21 cellular contexts compared by ENCODE assay signal in genomic region chr7:115637123-115637522, GRCh38.
DNase-seq lines count a peak whose midpoint lies in the region; ATAC-seq, FAIRE-seq and TF ChIP-seq lines count a peak whose summit lies in the region.
"Had no signal": no experiment of that assay in that cellular context is flagged by ENCODE, and none has a peak within 500 bp of the region (broad histone marks: within the 10 kb centered on the region; RNA-seq: fewer than 3 reads in every experiment).

No MANE protein-coding gene starts in this region.

- H3K4me3 ChIP-seq in A673 (ENCODE audit: low read depth, low read length, poor library complexity, severe bottlenecking) (no peak overlapping the region), HEK293 (ENCODE audit: low read depth, low read length) (no peak overlapping the region), GM12878 (no peak overlapping the region), lower lobe of right lung (no peak overlapping the region)
- H3K4me3 ChIP-seq: BLaER1, GM23338 had no signal

- peak; percentile 53 for DNase-seq in A673 (ENCODE audit: low spot score)
- peak; percentile 36 for DNase-seq in RKO (ENCODE audit: low spot score)
- no peak for DNase-seq in GM12878 (ENCODE audit: low read depth, low spot score)
- DNase-seq in immature natural killer cell, result no peak
- no peak for DNase-seq in GM20000 (ENCODE audit: low spot score)
- no peak for DNase-seq in NCI-H510A treated with DMSO at 0.1 percent for 48 hours (lab: John Stamatoyannopoulos, UW)
- DNase-seq in lower lobe of right lung, result no peak
- DNase-seq: Caco-2; CD4-positive, CD25-positive, alpha-beta regulatory T cell; CD8-positive, alpha-beta T cell; DMS153; DND-41; H9 had no signal

- H3K79me2 ChIP-seq in GM12878 (ENCODE audit: control insufficient read depth, insufficient read depth, low read length), result no peaks in the 10 kb centered on the region

- no peak overlapping the region for H3K27ac Mint-ChIP-seq in immature natural killer cell
- H3K27ac Mint-ChIP-seq: B cell; CD4-positive, CD25-positive, alpha-beta regulatory T cell; CD8-positive, alpha-beta T cell; GM23338; H9 had no signal

- in situ Hi-C loops in GM12878 (cut with MboI), result no loop called here

- CTCF ChIA-PET in A673 (lab: Charles Lee) (no interaction called here), HEK293 (lab: Yijun Ruan, JAX) (no interaction called here), GM12878 (lab: Yijun Ruan, JAX) (no interaction called here)

- BruUV-seq in A673 (replicated peaks; lab: Mats Ljungman, UMichigan) (no TSS peak), GM12878 (replicated peaks; lab: Mats Ljungman, UMichigan) (no TSS peak)

- no peaks in the 10 kb centered on the region for H3K4me1 ChIP-seq in A673 (ENCODE audit: insufficient read depth, low read length, poor library complexity, severe bottlenecking)
- peaks cover 16% of the 10 kb centered on the region for H3K4me1 ChIP-seq in HEK293 (ENCODE audit: control insufficient read depth, insufficient read depth, low read length)
- no peaks in the 10 kb centered on the region for H3K4me1 ChIP-seq in GM12878 (ENCODE audit: control insufficient read depth, insufficient read depth, low read length)
- peaks cover 5% of the 10 kb centered on the region for H3K4me1 ChIP-seq in lower lobe of right lung
- H3K4me1 ChIP-seq: BLaER1 had no signal

- intact Hi-C loops in A673 (cut with micrococcal nuclease; ENCODE audit: unreplicated experiment) (no loop called here), GM12878 (cut with micrococcal nuclease; ENCODE audit: unreplicated experiment) (no loop called here), lower lobe of right lung (cut with DNase I) (no loop called here)

- RAD21 ChIA-PET in GM12878 (lab: Charles Lee; ENCODE audit: unreplicated experiment), result no interaction called here

- H4K20me1 ChIP-seq in GM12878 (ENCODE audit: control insufficient read depth, insufficient read depth), result no peaks in the 10 kb centered on the region
- H4K20me1 ChIP-seq: BLaER1 had no signal

- TF ChIP-seq POLR2A in GM12878 (IDR thresholded peaks at IDR 0.05; ENCODE audit: low read depth, low read length), result no peak

- WGBS in GM12878 (ENCODE audit: insufficient coverage, insufficient replicate concordance, low lambda C conversion rate, missing lambda C conversion rate), result 41% methylated on average over 2 of the region's 2 CpGs

- peaks cover 2 to 8% (median 3%) of the 10 kb centered on the region in 6 donors for H3K9me3 Mint-ChIP-seq in immature natural killer cell

- no peak for TF ChIP-seq EP300 in GM12878 (IDR thresholded peaks at IDR 0.05; ENCODE audit: borderline replicate concordance in 1 of 2, control insufficient read depth in 1 of 2, low read depth in 2 of 2, low read length in 2 of 2)

- no peak overlapping the region for H3K9ac ChIP-seq in GM12878 (ENCODE audit: control insufficient read depth, insufficient read depth, low read length)
- H3K9ac ChIP-seq: BLaER1 had no signal

- H3K27me3 Mint-ChIP-seq in immature natural killer cell (ENCODE audit: low read depth in 3 of 3), result peaks cover 0 to 5% (median 2%) of the 10 kb centered on the region in 3 donors
- H3K27me3 Mint-ChIP-seq: B cell; CD4-positive, CD25-positive, alpha-beta regulatory T cell had no signal

- no peaks in the 10 kb centered on the region for H3K27me3 ChIP-seq in A673 (replicated peaks; ENCODE audit: insufficient read depth, low read depth, low read length, poor library complexity)
- H3K27me3 ChIP-seq in GM12878 (replicated peaks in 1 of 2; ENCODE audit: control insufficient read depth in 2 of 2, insufficient read depth in 2 of 2, low read length in 1 of 2), result no peaks in the 10 kb centered on the region
- no peaks in the 10 kb centered on the region for H3K27me3 ChIP-seq in lower lobe of right lung (ENCODE audit: low read depth)
- H3K27me3 ChIP-seq: BLaER1 had no signal

- no peak for TF ChIP-seq RAD21 in GM12878 (IDR thresholded peaks at IDR 0.05; ENCODE audit: insufficient read depth, low read depth, low read length)

- no peak overlapping the region for H2AFZ ChIP-seq in GM12878 (ENCODE audit: control insufficient read depth, low read depth, low read length)
- H2AFZ ChIP-seq: GM23338 had no signal

- H3K9me3 ChIP-seq in A673 (ENCODE audit: low read depth, low read length, poor library complexity, severe bottlenecking) (no peaks in the 10 kb centered on the region), HEK293 (ENCODE audit: control insufficient read depth, insufficient read depth, low read depth, low read length) (no peaks in the 10 kb centered on the region), GM12878 (replicated peaks; ENCODE audit: control insufficient read depth, insufficient read depth, low read length) (no peaks in the 10 kb centered on the region), lower lobe of right lung (no peaks in the 10 kb centered on the region)
- H3K9me3 ChIP-seq: Caco-2 had no signal

- H3K36me3 ChIP-seq in A673 (ENCODE audit: insufficient read depth, low read length, poor library complexity, severe bottlenecking), result no peaks in the 10 kb centered on the region
- H3K36me3 ChIP-seq in HEK293 (ENCODE audit: control insufficient read depth in 2 of 2, insufficient read depth in 1 of 2, low read length in 2 of 2), result no peaks in the 10 kb centered on the region
- no peaks in the 10 kb centered on the region for H3K36me3 ChIP-seq in GM12878 (ENCODE audit: control insufficient read depth in 2 of 2, insufficient read depth in 2 of 2, low read length in 1 of 2)
- H3K36me3 ChIP-seq in lower lobe of right lung, result no peaks in the 10 kb centered on the region
- H3K36me3 ChIP-seq: BLaER1 had no signal

- TF ChIP-seq CTCF in A673 (conservative IDR thresholded peaks at IDR 0.05; ENCODE audit: low read depth, low read length) (no peak), HEK293 (tag by site-specific recombination; IDR thresholded peaks at IDR 0.05) (no peak), GM12878 (IDR thresholded peaks at IDR 0.05 in 2 of 3, conservative IDR thresholded peaks at IDR 0.05 in 1 of 3; ENCODE audit: control insufficient read depth in 2 of 3, extremely low read depth in 1 of 3, insufficient read depth in 1 of 3, low read depth in 3 of 3, low read length in 3 of 3) (no peak), GM20000 (IDR thresholded peaks at IDR 0.05; ENCODE audit: extremely low read depth, missing control alignments) (no peak), lower lobe of right lung (IDR thresholded peaks at IDR 0.05) (no peak)

- no peak overlapping the region for H3K4me3 Mint-ChIP-seq in immature natural killer cell
- H3K4me3 Mint-ChIP-seq: B cell; CD4-positive, CD25-positive, alpha-beta regulatory T cell; CD8-positive, alpha-beta T cell; GM23338; H9 had no signal

- no peak overlapping the region for H3K4me2 ChIP-seq in GM12878 (ENCODE audit: control insufficient read depth, insufficient read depth)
- H3K4me2 ChIP-seq: BLaER1, GM23338 had no signal

- H3K4me1 Mint-ChIP-seq in immature natural killer cell, result no peaks in the 10 kb centered on the region
- H3K4me1 Mint-ChIP-seq: B cell; CD4-positive, CD25-positive, alpha-beta regulatory T cell had no signal

- H3K27ac ChIP-seq in A673 (ENCODE audit: low read depth, low read length, poor library complexity, severe bottlenecking) (no peak overlapping the region), HEK293 (ENCODE audit: extremely low read depth, low read depth, low read length) (no peak overlapping the region), GM12878 (ENCODE audit: control insufficient read depth, insufficient read depth) (no peak overlapping the region), lower lobe of right lung (no peak overlapping the region)
- H3K27ac ChIP-seq: BLaER1, C4-2B had no signal

- ATAC-seq in GM12878, result no peak
- no peak for ATAC-seq in lower lobe of right lung
- ATAC-seq: CD8-positive, alpha-beta T cell; GM23338; HCT116 had no signal

- SMC1A ChIA-PET in GM12878 (lab: Charles Lee; ENCODE audit: uncharacterized antibody, unreplicated experiment), result no interaction called here

- FAIRE-seq in GM12878 (lab: Jason Lieb, UNC), result peak; percentile 23
- FAIRE-seq: G401.6, GM19239 had no signal

- H3K36me3 Mint-ChIP-seq in immature natural killer cell, result no peaks in the 10 kb centered on the region
- H3K36me3 Mint-ChIP-seq: CD4-positive, CD25-positive, alpha-beta regulatory T cell; CD8-positive, alpha-beta T cell had no signal

- POLR2A ChIA-PET in A673 (lab: Charles Lee; ENCODE audit: low non-redundant PET), result no interaction called here
- POLR2A ChIA-PET in HEK293 (lab: Yijun Ruan, JAX), result no interaction called here
- POLR2A ChIA-PET in GM12878 (lab: Charles Lee), result no interaction called here

TF ChIP-seq in HEK293, 187 proteins besides CTCF, POLR2A, EP300 and RAD21:
- TF ChIP-seq ZNF350 (tag by site-specific recombination; IDR thresholded peaks at IDR 0.05) (peak; percentile 76; the same call in 1 of the 2 replicates), YY2 (tag by site-specific recombination; IDR thresholded peaks at IDR 0.05) (no peak)

TF ChIP-seq in GM12878, 131 proteins besides CTCF, POLR2A, EP300 and RAD21:
- no peak for TF ChIP-seq ZZZ3 (IDR thresholded peaks at IDR 0.05; ENCODE audit: control insufficient read depth, insufficient read length, low read depth)
- no peak for TF ChIP-seq MLLT1 (IDR thresholded peaks at IDR 0.05)

Comparison
In these comparisons a context has a peak if more than half of its experiments do, and no peak if none do; other contexts are left out.
1. DNase-seq: peak in A673 (single experiment) and RKO (single experiment); none in GM12878 (single experiment), immature natural killer cell (0 of 3), GM20000 (single experiment), NCI-H510A treated with DMSO at 0.1 percent for 48 hours (single experiment) and lower lobe of right lung (single experiment).